In genomic region chr2:44139741-44140140, GRCh38 we compare ENCODE assay signal across 15 cellular contexts. TPM values are rescaled to one million over a fixed set of nuclear protein-coding genes. Genes with fewer than 3 reads are reported as not detected.
DNase-seq lines count a peak whose midpoint lies in the region; ATAC-seq, FAIRE-seq and TF ChIP-seq lines count a peak whose summit lies in the region.
"Had no signal": no experiment of that assay in that cellular context is flagged by ENCODE, and none has a peak within 500 bp of the region (broad histone marks: within the 10 kb centered on the region; RNA-seq: fewer than 3 reads in every experiment).

No MANE protein-coding gene starts in this region.

- POLR2A ChIA-PET in GM12878 (lab: Charles Lee) = no interaction called here

- RAD21 ChIA-PET in GM12878 (lab: Charles Lee; ENCODE audit: unreplicated experiment) = interaction anchor here (0.7 kb wide), 1 partner anchor 19 kb away, joined by 3 read pairs; no protein-coding TSS in a partner anchor

- intact Hi-C loops in GM12878 (cut with micrococcal nuclease; ENCODE audit: unreplicated experiment) = no loop called here

- TF ChIP-seq POLR2A in GM12878 (IDR thresholded peaks at IDR 0.05; ENCODE audit: low read depth, low read length) = no peak

- TF ChIP-seq EP300 in GM12878 (IDR thresholded peaks at IDR 0.05; ENCODE audit: borderline replicate concordance in 1 of 2, control insufficient read depth in 1 of 2, low read depth in 2 of 2, low read length in 2 of 2) = no peak

- no peak overlapping the region for H3K27ac Mint-ChIP-seq in activated naive CD4-positive, alpha-beta T cell treated with anti-CD3 and anti-CD28 coated beads, Interleukin-2, amount 50 U/mL, for 72 hours
- H3K27ac Mint-ChIP-seq: B cell; CD8-positive, alpha-beta T cell had no signal

- no peak overlapping the region for H3K4me3 ChIP-seq in Jurkat, Clone E6-1 (ENCODE audit: low read length)
- H3K4me3 ChIP-seq in GM12878 = no peak overlapping the region
- H3K4me3 ChIP-seq: BLaER1 treated with 17β-estradiol and CSF1 and Interleukin-3, amounts not matched to agents 10 nM and 100 nM had no signal

- DNase-seq in activated naive CD4-positive, alpha-beta T cell treated with anti-CD3 and anti-CD28 coated beads, Interleukin-2, amount 50 U/mL, for 72 hours (ENCODE audit: low spot score in 2 of 2) = no peak
- no peak for DNase-seq in activated naive CD4-positive, alpha-beta T cell treated with anti-CD3 and anti-CD28 coated beads, Interleukin-2, amount 50 U/mL, for 16 hours
- peak; percentile 5 for DNase-seq in Jurkat, Clone E6-1 (ENCODE audit: low read depth, low spot score)
- no peak for DNase-seq in GM12878 (ENCODE audit: low read depth, low spot score)
- DNase-seq in pons (ENCODE audit: low spot score) = no peak
- DNase-seq in NCI-H226 = no peak
- DNase-seq: Calu3; CD8-positive, alpha-beta T cell; DMS79 treated with DMSO at 0.1 percent for 48 hours; GF-D8 had no signal

- H2AFZ ChIP-seq in GM12878 (ENCODE audit: control insufficient read depth, low read depth, low read length) = no peak overlapping the region

- H3K9me3 Mint-ChIP-seq in activated naive CD4-positive, alpha-beta T cell treated with anti-CD3 and anti-CD28 coated beads, Interleukin-2, amount 50 U/mL, for 72 hours = no peaks in the 10 kb centered on the region
- H3K9me3 Mint-ChIP-seq: CD8-positive, alpha-beta T cell had no signal

- H3K36me3 Mint-ChIP-seq in activated naive CD4-positive, alpha-beta T cell treated with anti-CD3 and anti-CD28 coated beads, Interleukin-2, amount 50 U/mL, for 72 hours = peaks cover 0 to 4% of the 10 kb centered on the region in 2 donors
- H3K36me3 Mint-ChIP-seq: CD8-positive, alpha-beta T cell had no signal

- no TSS peak for BruUV-seq in GM12878 (replicated peaks; lab: Mats Ljungman, UMichigan)

- H3K4me1 ChIP-seq in GM12878 (ENCODE audit: control insufficient read depth, insufficient read depth, low read length) = no peaks in the 10 kb centered on the region
- H3K4me1 ChIP-seq: BLaER1 treated with 17β-estradiol and CSF1 and Interleukin-3, amounts not matched to agents 10 nM and 100 nM had no signal

- TF ChIP-seq CTCF in GM12878 (IDR thresholded peaks at IDR 0.05 in 2 of 3, conservative IDR thresholded peaks at IDR 0.05 in 1 of 3; ENCODE audit: control insufficient read depth in 2 of 3, extremely low read depth in 1 of 3, insufficient read depth in 1 of 3, low read depth in 3 of 3, low read length in 3 of 3) = no peak

- WGBS in GM12878 (ENCODE audit: insufficient coverage, insufficient replicate concordance, low lambda C conversion rate, missing lambda C conversion rate) = 0% methylated on average over 1 of the region's 1 CpG

- in situ Hi-C loops in GM12878 (cut with MboI) = no loop called here

- no peak overlapping the region for H3K4me2 ChIP-seq in GM12878 (ENCODE audit: control insufficient read depth, insufficient read depth)
- H3K4me2 ChIP-seq: BLaER1 treated with 17β-estradiol and CSF1 and Interleukin-3, amounts not matched to agents 10 nM and 100 nM had no signal

- H3K79me2 ChIP-seq in GM12878 (ENCODE audit: control insufficient read depth, insufficient read depth, low read length) = no peaks in the 10 kb centered on the region

- H4K20me1 ChIP-seq in GM12878 (ENCODE audit: control insufficient read depth, insufficient read depth) = no peaks in the 10 kb centered on the region
- H4K20me1 ChIP-seq: BLaER1 treated with 17β-estradiol and CSF1 and Interleukin-3, amounts not matched to agents 10 nM and 100 nM had no signal

- ATAC-seq in activated naive CD4-positive, alpha-beta T cell treated with anti-CD3 and anti-CD28 coated beads, Interleukin-2, amount 50 U/mL, for 72 hours = peak; percentile 28 to 58
- ATAC-seq in GM12878 (peak; percentile 29; the same call in 1 of the 3 replicates), HG02571 (IDR thresholded peaks at IDR 0.05; ENCODE audit: unreplicated experiment) (no peak)
- ATAC-seq: CD8-positive, alpha-beta T cell; HCT116 had no signal

- H3K9me3 ChIP-seq in GM12878 (replicated peaks; ENCODE audit: control insufficient read depth, insufficient read depth, low read length) = no peaks in the 10 kb centered on the region

- no peak for FAIRE-seq in GM12878 (lab: Jason Lieb, UNC)
- FAIRE-seq: H54 had no signal

- no peaks in the 10 kb centered on the region for H3K27me3 ChIP-seq in GM12878 (replicated peaks in 1 of 2; ENCODE audit: control insufficient read depth in 2 of 2, insufficient read depth in 2 of 2, low read length in 1 of 2)
- H3K27me3 ChIP-seq: BLaER1 treated with 17β-estradiol and CSF1 and Interleukin-3, amounts not matched to agents 10 nM and 100 nM had no signal

- no peak overlapping the region for H3K9ac ChIP-seq in GM12878 (ENCODE audit: control insufficient read depth, insufficient read depth, low read length)
- H3K9ac ChIP-seq: BLaER1 treated with 17β-estradiol and CSF1 and Interleukin-3, amounts not matched to agents 10 nM and 100 nM had no signal

- H3K27ac ChIP-seq in GM12878 (ENCODE audit: control insufficient read depth, insufficient read depth) = no peak overlapping the region
- H3K27ac ChIP-seq: BLaER1 treated with 17β-estradiol and CSF1 and Interleukin-3, amounts not matched to agents 10 nM and 100 nM had no signal

- CTCF ChIA-PET in GM12878 (lab: Yijun Ruan, JAX) = no interaction called here

- H3K36me3 ChIP-seq in GM12878 (ENCODE audit: control insufficient read depth in 2 of 2, insufficient read depth in 2 of 2, low read length in 1 of 2) = no peaks in the 10 kb centered on the region
- H3K36me3 ChIP-seq: BLaER1 treated with 17β-estradiol and CSF1 and Interleukin-3, amounts not matched to agents 10 nM and 100 nM had no signal

- TF ChIP-seq RAD21 in GM12878 (IDR thresholded peaks at IDR 0.05; ENCODE audit: insufficient read depth, low read depth, low read length) = no peak

- SMC1A ChIA-PET in GM12878 (lab: Charles Lee; ENCODE audit: uncharacterized antibody, unreplicated experiment) = interaction anchor here (1.0 kb wide), 1 partner anchor 9 kb away, joined by 5 read pairs; no protein-coding TSS in a partner anchor

TF ChIP-seq in GM12878, 131 proteins besides CTCF, POLR2A, EP300 and RAD21:
- TF ChIP-seq CBX3 (IDR thresholded peaks at IDR 0.05; ENCODE audit: borderline replicate concordance, low read depth) = no peak
- TF ChIP-seq NBN (IDR thresholded peaks at IDR 0.05) = no peak
- no peak for TF ChIP-seq EED (IDR thresholded peaks at IDR 0.05; ENCODE audit: low read depth)
- no peak for TF ChIP-seq RB1 (IDR thresholded peaks at IDR 0.05; ENCODE audit: borderline replicate concordance)
- TF ChIP-seq, protein P1, sequence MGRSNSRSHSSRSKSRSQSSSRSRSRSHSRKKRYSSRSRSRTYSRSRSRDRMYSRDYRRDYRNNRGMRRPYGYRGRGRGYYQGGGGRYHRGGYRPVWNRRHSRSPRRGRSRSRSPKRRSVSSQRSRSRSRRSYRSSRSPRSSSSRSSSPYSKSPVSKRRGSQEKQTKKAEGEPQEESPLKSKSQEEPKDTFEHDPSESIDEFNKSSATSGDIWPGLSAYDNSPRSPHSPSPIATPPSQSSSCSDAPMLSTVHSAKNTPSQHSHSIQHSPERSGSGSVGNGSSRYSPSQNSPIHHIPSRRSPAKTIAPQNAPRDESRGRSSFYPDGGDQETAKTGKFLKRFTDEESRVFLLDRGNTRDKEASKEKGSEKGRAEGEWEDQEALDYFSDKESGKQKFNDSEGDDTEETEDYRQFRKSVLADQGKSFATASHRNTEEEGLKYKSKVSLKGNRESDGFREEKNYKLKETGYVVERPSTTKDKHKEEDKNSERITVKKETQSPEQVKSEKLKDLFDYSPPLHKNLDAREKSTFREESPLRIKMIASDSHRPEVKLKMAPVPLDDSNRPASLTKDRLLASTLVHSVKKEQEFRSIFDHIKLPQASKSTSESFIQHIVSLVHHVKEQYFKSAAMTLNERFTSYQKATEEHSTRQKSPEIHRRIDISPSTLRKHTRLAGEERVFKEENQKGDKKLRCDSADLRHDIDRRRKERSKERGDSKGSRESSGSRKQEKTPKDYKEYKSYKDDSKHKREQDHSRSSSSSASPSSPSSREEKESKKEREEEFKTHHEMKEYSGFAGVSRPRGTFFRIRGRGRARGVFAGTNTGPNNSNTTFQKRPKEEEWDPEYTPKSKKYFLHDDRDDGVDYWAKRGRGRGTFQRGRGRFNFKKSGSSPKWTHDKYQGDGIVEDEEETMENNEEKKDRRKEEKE (IDR thresholded peaks at IDR 0.05) = no peak

RNA-seq across cellular contexts. Expression of gene PPM1B, which starts 28.9 kb away (rescaled TPM):
- total RNA-seq in activated naive CD4-positive, alpha-beta T cell treated with anti-CD3 and anti-CD28 coated beads, Interleukin-2, amount 50 U/mL, for 72 hours = 10 to 100 TPM; 40.6 to 57.5 TPM
- 26.2 TPM for polyA plus RNA-seq in Jurkat, Clone E6-1 (2012; ENCODE audit: insufficient read depth, insufficient read length)
- total RNA-seq in GM12878 (2013; cell fraction: nucleolus; rRNA removed) = 131 and 134 TPM in 2 replicates
- total RNA-seq in GM12878 (2014; rRNA removed) (16.3 and 21.9 TPM in 2 replicates), GM12878 (2014; rRNA removed; fragmentation: Illumina TruSeq; extraction: Trizol) (39.8 and 40.2 TPM in 2 replicates), GM12878 (2021) (31.1 and 33.2 TPM in 2 replicates)
- polyA plus RNA-seq in GM12878 (2011; ENCODE audit: low read depth) = 18.4 TPM
- polyA plus RNA-seq in GM12878 (2011; rRNA removed) (53.4 and 82.6 TPM in 2 replicates), GM12878 (2014; fragmentation: Illumina TruSeq; extraction: Trizol) (36.3 and 50.2 TPM in 2 replicates), GM12878 (2014; fragmentation: Nextera tagmentation; extraction: Ambion mirVana) (10 to 100 TPM; 12.5 to 22.3 TPM), GM12878 (2014; rRNA removed) (22.6 and 27.5 TPM in 2 replicates), GM12878 (2016; fragmentation: Nextera tagmentation; extraction: Ambion mirVana) (10 to 100 TPM; 37.0 to 42.1 TPM)
- polyA plus RNA-seq in GM12878 (2011; cell fraction: cytosol; rRNA removed) = 15.7 and 18.1 TPM in 2 replicates
- 13.9 and 16.1 TPM in 2 replicates for polyA plus RNA-seq in GM12878 (2011; cell fraction: nucleus; rRNA removed)
- 21.0 and 23.6 TPM in 2 replicates for polyA plus RNA-seq in GM12878 (2012)
- polyA minus RNA-seq in GM12878 (2011; rRNA and poly(A)+ RNA removed) = 60.8 and 94.6 TPM in 2 replicates
- 27.3 and 31.1 TPM in 2 replicates for polyA minus RNA-seq in GM12878 (2011; cell fraction: cytosol; rRNA and poly(A)+ RNA removed)
- 20.7 and 28.8 TPM in 2 replicates for polyA minus RNA-seq in GM12878 (2011; cell fraction: nucleus; rRNA and poly(A)+ RNA removed)
